ENCODE assay signal across 16 cellular contexts in the genomic region with DNA sequence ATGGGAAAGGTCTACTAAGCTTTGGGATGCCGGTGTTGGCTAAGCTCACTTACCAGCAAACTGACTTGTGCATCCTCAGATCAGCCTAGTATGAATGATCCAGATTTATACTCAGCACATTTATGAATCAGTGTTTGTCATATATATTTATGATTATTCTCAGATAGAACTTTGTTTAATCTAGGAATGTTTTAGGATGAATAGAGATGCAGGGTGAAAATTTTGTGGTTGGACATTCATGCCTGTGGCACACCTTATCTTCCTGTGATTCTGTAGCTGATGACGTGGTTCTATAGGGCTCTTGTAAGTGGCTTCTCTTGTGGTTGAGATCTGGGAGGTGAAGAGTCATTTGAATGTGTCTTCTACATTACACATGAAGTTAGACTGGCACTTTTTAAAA. TPM values are rescaled to one million over a fixed set of nuclear protein-coding genes. Genes with fewer than 3 reads are reported as not detected.
A peak's percentile ranks its signal among the peaks of the same experiment; 100 is the strongest.
DNase-seq lines count a peak whose midpoint lies in the region; ATAC-seq and TF ChIP-seq lines count a peak whose summit lies in the region.
"Had no signal": no experiment of that assay in that cellular context is flagged by ENCODE, and none has a peak within 500 bp of the region (broad histone marks: within the 10 kb centered on the region; RNA-seq: fewer than 3 reads in every experiment).

No MANE protein-coding gene starts in this region.

- no peaks in the 10 kb centered on the region for H3K27me3 Mint-ChIP-seq in CD8-positive, alpha-beta T cell (ENCODE audit: low read depth)
- H3K27me3 Mint-ChIP-seq in CD4-positive, alpha-beta memory T cell, result no peaks in the 10 kb centered on the region

- intact Hi-C loops in CD8-positive, alpha-beta T cell (cut with DNase I, micrococcal nuclease), result no loop called here
- intact Hi-C loops in left lung (cut with DNase I), result no loop called here
- intact Hi-C loops in CD4-positive, alpha-beta memory T cell (cut with micrococcal nuclease), result no loop called here

- no peak overlapping the region for H3K4me3 ChIP-seq in CD8-positive, alpha-beta T cell (ENCODE audit: low read depth, low read length)
- H3K4me3 ChIP-seq in GM23248 (no peak overlapping the region), SJSA1 (no peak overlapping the region), left lung (no peak overlapping the region)
- H3K4me3 ChIP-seq in CD4-positive, alpha-beta memory T cell (ENCODE audit: low read length in 2 of 2), result no peak overlapping the region
- H3K4me3 ChIP-seq: gastrocnemius medialis had no signal

- no peak for DNase-seq in CD8-positive, alpha-beta T cell
- peak; percentile 79 for DNase-seq in GM23248
- peak; percentile 51 to 73 for DNase-seq in SJSA1 (ENCODE audit: low read depth in 1 of 2, low spot score in 2 of 2)
- peak; percentile 24 for DNase-seq in hepatic stellate cell (ENCODE audit: low spot score)
- DNase-seq in NCI-H2081 (lab: John Stamatoyannopoulos, UW), result no peak
- no peak for DNase-seq in left lung
- no peak for DNase-seq in CD4-positive, alpha-beta memory T cell
- DNase-seq: activated gamma-delta T cell treated with Interleukin-2 at 50 U/mL for 16 hours; Caco-2; cortex of kidney; gastrocnemius medialis; NCI-H1105; NCI-H524; stimulated activated CD4-positive, alpha-beta T cell treated with anti-CD3 and anti-CD28 coated beads, Interleukin-15, amount 100 ng/mL, for 24 hours had no signal

- no peaks in the 10 kb centered on the region for H3K4me1 ChIP-seq in CD8-positive, alpha-beta T cell (ENCODE audit: insufficient read depth, low read length)
- H3K4me1 ChIP-seq in GM23248 (ENCODE audit: insufficient read depth) (peaks cover 27% of the 10 kb centered on the region), SJSA1 (replicated peaks) (peaks cover 36% of the 10 kb centered on the region), left lung (no peaks in the 10 kb centered on the region)
- H3K4me1 ChIP-seq in CD4-positive, alpha-beta memory T cell (ENCODE audit: insufficient read depth, low read length), result no peaks in the 10 kb centered on the region
- H3K4me1 ChIP-seq: Caco-2 had no signal

- no peak overlapping the region for H3K4me3 Mint-ChIP-seq in CD8-positive, alpha-beta T cell
- H3K4me3 Mint-ChIP-seq in CD4-positive, alpha-beta memory T cell, result no peak overlapping the region

- peak; percentile 48 for ATAC-seq in CD8-positive, alpha-beta T cell
- ATAC-seq in left lung, result no peak
- ATAC-seq in GM19397 (IDR thresholded peaks at IDR 0.05; ENCODE audit: unreplicated experiment), result no peak
- ATAC-seq: gastrocnemius medialis had no signal

- peak overlapping the region; percentile 29 for H3K4me2 ChIP-seq in GM23248 (ENCODE audit: unreplicated experiment)

- peaks cover under 1% of the 10 kb centered on the region for H3K36me3 Mint-ChIP-seq in CD8-positive, alpha-beta T cell
- no peaks in the 10 kb centered on the region for H3K36me3 Mint-ChIP-seq in CD4-positive, alpha-beta memory T cell

- no peak overlapping the region for H3K27ac Mint-ChIP-seq in CD8-positive, alpha-beta T cell
- no peak overlapping the region for H3K27ac Mint-ChIP-seq in CD4-positive, alpha-beta memory T cell

- H3K9me3 Mint-ChIP-seq in CD8-positive, alpha-beta T cell, result no peaks in the 10 kb centered on the region
- peaks cover 0 to 2% (median 0%) of the 10 kb centered on the region in 8 donors for H3K9me3 Mint-ChIP-seq in CD4-positive, alpha-beta memory T cell

- peaks cover 36% of the 10 kb centered on the region for H3F3A ChIP-seq in GM23248 (ENCODE audit: insufficient read depth)

- H3K9me2 ChIP-seq in GM23248 (ENCODE audit: insufficient read depth), result no peaks in the 10 kb centered on the region

- no peaks in the 10 kb centered on the region for H3K9me3 ChIP-seq in CD8-positive, alpha-beta T cell (ENCODE audit: low read length)
- no peaks in the 10 kb centered on the region for H3K9me3 ChIP-seq in GM23248 (ENCODE audit: low read depth)
- no peaks in the 10 kb centered on the region for H3K9me3 ChIP-seq in SJSA1 (replicated peaks)
- no peaks in the 10 kb centered on the region for H3K9me3 ChIP-seq in left lung
- H3K9me3 ChIP-seq in CD4-positive, alpha-beta memory T cell (ENCODE audit: control insufficient read depth in 1 of 2, low read length in 2 of 2), result no peaks in the 10 kb centered on the region
- H3K9me3 ChIP-seq: Caco-2, gastrocnemius medialis had no signal

- H3K27me3 ChIP-seq in CD8-positive, alpha-beta T cell (ENCODE audit: insufficient read depth, low read length), result no peaks in the 10 kb centered on the region
- no peaks in the 10 kb centered on the region for H3K27me3 ChIP-seq in GM23248 (replicated peaks; ENCODE audit: insufficient read depth)
- H3K27me3 ChIP-seq in SJSA1 (replicated peaks), result no peaks in the 10 kb centered on the region
- H3K27me3 ChIP-seq in left lung, result no peaks in the 10 kb centered on the region
- H3K27me3 ChIP-seq in CD4-positive, alpha-beta memory T cell (ENCODE audit: insufficient read depth, low read length), result no peaks in the 10 kb centered on the region
- H3K27me3 ChIP-seq: gastrocnemius medialis had no signal

- CTCF ChIA-PET in CD8-positive, alpha-beta T cell (lab: Charles Lee), result no interaction called here
- CTCF ChIA-PET in CD4-positive, alpha-beta memory T cell (lab: Charles Lee; ENCODE audit: partially characterized antibody), result interaction anchor here (1.1 to 1.9 kb wide), 2 partner anchors 9 to 12 kb away, joined by 5 read pairs; a partner anchor contains a TSS

- H4K20me1 ChIP-seq in GM23248 (ENCODE audit: insufficient read depth), result no peaks in the 10 kb centered on the region

- H3K27ac ChIP-seq in CD8-positive, alpha-beta T cell (ENCODE audit: low read depth, low read length), result no peak overlapping the region
- H3K27ac ChIP-seq in GM23248, result peak overlapping the region; percentile 59
- peak overlapping the region; percentile 74 for H3K27ac ChIP-seq in SJSA1
- no peak overlapping the region for H3K27ac ChIP-seq in left lung
- no peak overlapping the region for H3K27ac ChIP-seq in CD4-positive, alpha-beta memory T cell (ENCODE audit: low read depth, low read length)
- H3K27ac ChIP-seq: HL-60 had no signal

- in situ Hi-C loops in GM23248 (cut with MboI), result no loop called here

- peaks cover 59% of the 10 kb centered on the region for H3K79me2 ChIP-seq in GM23248 (ENCODE audit: insufficient read depth)

- WGBS in GM23248 (ENCODE audit: low coverage in 1 of 2, low lambda C conversion rate in 2 of 2, missing lambda C conversion rate in 2 of 2), 2 experiments, result 12 to 17% methylated on average over 2 of the region's 2 CpGs

- POLR2A ChIA-PET in CD8-positive, alpha-beta T cell (lab: Charles Lee), result no interaction called here
- POLR2A ChIA-PET in CD4-positive, alpha-beta memory T cell (lab: Charles Lee; ENCODE audit: partially characterized antibody), result no interaction called here

- no peak overlapping the region for H2AFZ ChIP-seq in GM23248

- H3K4me1 Mint-ChIP-seq in CD8-positive, alpha-beta T cell (ENCODE audit: low read depth), result peaks cover 14% of the 10 kb centered on the region
- H3K4me1 Mint-ChIP-seq in CD4-positive, alpha-beta memory T cell, result peaks cover 5 to 14% (median 5%) of the 10 kb centered on the region in 4 donors

- H3K36me3 ChIP-seq in CD8-positive, alpha-beta T cell (ENCODE audit: insufficient read depth, low read length), result no peaks in the 10 kb centered on the region
- H3K36me3 ChIP-seq in GM23248 (ENCODE audit: low read depth) (no peaks in the 10 kb centered on the region), SJSA1 (no peaks in the 10 kb centered on the region; the same call in 1 of the 2 replicates), left lung (no peaks in the 10 kb centered on the region)
- H3K36me3 ChIP-seq in CD4-positive, alpha-beta memory T cell (ENCODE audit: insufficient read depth, low read length), result no peaks in the 10 kb centered on the region
- H3K36me3 ChIP-seq: gastrocnemius medialis had no signal

- H3K9ac ChIP-seq in GM23248, result no peak overlapping the region

- no peak for TF ChIP-seq CTCF in CD8-positive, alpha-beta T cell (IDR thresholded peaks at IDR 0.05)
- no peak for TF ChIP-seq CTCF in left lung (IDR thresholded peaks at IDR 0.05)

RNA-seq across cellular contexts. Expression of a gene that starts 11.4 kb away (rescaled TPM):
- 1 to 10 TPM; 2.8 to 5.3 TPM for total RNA-seq in CD8-positive, alpha-beta T cell
- 15.8 and 24.0 TPM in 2 replicates for total RNA-seq in GM23248 (2014; rRNA removed; shearing (Covaris generic))
- 13.6 and 15.7 TPM in 2 replicates for polyA plus RNA-seq in GM23248 (2016; fragmentation: Nextera tagmentation; extraction: Ambion mirVana)
- total RNA-seq in SJSA1 (2014; rRNA removed; shearing (Covaris generic)), result 12.0 and 12.2 TPM in 2 replicates
- 1 to 10 TPM; 6.5 to 6.8 TPM for total RNA-seq in left lung
- 1 to 10 TPM; 7.7 to 8.0 TPM for total RNA-seq in CD4-positive, alpha-beta memory T cell
- 1 to 10 TPM; 5.0 to 7.4 TPM for polyA plus RNA-seq in CD4-positive, alpha-beta memory T cell

Comparison
In these comparisons a context has a peak if more than half of its experiments do, and no peak if none do; other contexts are left out.
1. DNase-seq: peak in GM23248 (single experiment), SJSA1 (2 of 2) and hepatic stellate cell (single experiment); none in CD8-positive, alpha-beta T cell (0 of 7), NCI-H2081 (0 of 2), left lung (0 of 2) and CD4-positive, alpha-beta memory T cell (0 of 5).
2. H3K27ac ChIP-seq: peak in GM23248 (single experiment) and SJSA1 (single experiment); none in CD8-positive, alpha-beta T cell (single experiment), left lung (0 of 2) and CD4-positive, alpha-beta memory T cell (single experiment).